ENCODE assay signal across 8 cellular contexts in genomic region chr14:34931206-34931605, GRCh38. TPM values are rescaled to one million over a fixed set of nuclear protein-coding genes. Genes with fewer than 3 reads are reported as not detected.
DNase-seq lines count a peak whose midpoint lies in the region; ATAC-seq and TF ChIP-seq lines count a peak whose summit lies in the region.

No MANE protein-coding gene starts in this region.

- no peak overlapping the region for H3K4me3 Mint-ChIP-seq in GM23338
- peak overlapping the region; percentile 64 for H3K4me3 Mint-ChIP-seq in activated CD4-positive, alpha-beta memory T cell treated with anti-CD3 and anti-CD28 coated beads for 36 hours

- CTCF ChIA-PET in GM10248 (lab: Yijun Ruan, JAX) = interaction anchor here (1.1 kb wide), 1 partner anchor 209 kb away, joined by 3 read pairs; no protein-coding TSS in a partner anchor
- CTCF ChIA-PET in activated CD4-positive, alpha-beta memory T cell treated with anti-CD3 and anti-CD28 coated beads for 36 hours (lab: Charles Lee) = no interaction called here

- H3K27me3 Mint-ChIP-seq in GM23338 (ENCODE audit: insufficient read depth, low read depth, poor library complexity) = peaks cover 3% of the 10 kb centered on the region
- no peaks in the 10 kb centered on the region for H3K27me3 Mint-ChIP-seq in activated CD4-positive, alpha-beta memory T cell treated with anti-CD3 and anti-CD28 coated beads for 36 hours

- H3K4me1 Mint-ChIP-seq in GM23338 = no peaks in the 10 kb centered on the region
- H3K4me1 Mint-ChIP-seq in activated CD4-positive, alpha-beta memory T cell treated with anti-CD3 and anti-CD28 coated beads for 36 hours (ENCODE audit: low read depth) = peaks cover 46% of the 10 kb centered on the region

- H4K20me1 ChIP-seq in GM23338 (replicated peaks; ENCODE audit: insufficient read depth) = no peaks in the 10 kb centered on the region

- TF ChIP-seq CTCF in GM10248 (IDR thresholded peaks at IDR 0.05; ENCODE audit: control extremely low read depth, extremely low read depth, low read depth, missing control alignments) (no peak), GM23338 (conservative IDR thresholded peaks at IDR 0.05; ENCODE audit: low read depth in 2 of 2) (no peak), mucosa of descending colon (IDR thresholded peaks at IDR 0.05) (no peak)

- no peak overlapping the region for H3K27ac ChIP-seq in GM23338 (ENCODE audit: low read depth)

- H3K9me3 Mint-ChIP-seq in GM23338 = no peaks in the 10 kb centered on the region
- no peaks in the 10 kb centered on the region for H3K9me3 Mint-ChIP-seq in activated CD4-positive, alpha-beta memory T cell treated with anti-CD3 and anti-CD28 coated beads for 36 hours

- no peak overlapping the region for H2AFZ ChIP-seq in GM23338

- no peaks in the 10 kb centered on the region for H3K36me3 ChIP-seq in GM23338 (ENCODE audit: insufficient read depth)
- no peaks in the 10 kb centered on the region for H3K36me3 ChIP-seq in mucosa of descending colon (ENCODE audit: low read depth)

- no peak overlapping the region for H3K27ac Mint-ChIP-seq in GM23338
- peak overlapping the region; percentile 92 for H3K27ac Mint-ChIP-seq in activated CD4-positive, alpha-beta memory T cell treated with anti-CD3 and anti-CD28 coated beads for 36 hours

- intact Hi-C loops in activated CD4-positive, alpha-beta memory T cell treated with anti-CD3 and anti-CD28 coated beads for 36 hours (cut with micrococcal nuclease) = loop anchor here (1.0 to 5.0 kb wide), 8 partner anchors 36 to 486 kb away; partner anchors contain the start of genes FAM177A1, PRORP and SRP54
- intact Hi-C loops in mucosa of descending colon (cut with DNase I, micrococcal nuclease) = no loop called here

- H3K4me1 ChIP-seq in GM23338 (ENCODE audit: insufficient read depth) (no peaks in the 10 kb centered on the region), mucosa of descending colon (ENCODE audit: low read depth) (peaks cover 9% of the 10 kb centered on the region)

- H3K79me2 ChIP-seq in GM23338 (replicated peaks; ENCODE audit: insufficient read depth) = no peaks in the 10 kb centered on the region

- H3K36me3 Mint-ChIP-seq in GM23338 (ENCODE audit: low read depth) = no peaks in the 10 kb centered on the region
- H3K36me3 Mint-ChIP-seq in activated CD4-positive, alpha-beta memory T cell treated with anti-CD3 and anti-CD28 coated beads for 36 hours = peaks cover 2% of the 10 kb centered on the region

- H3F3A ChIP-seq in GM23338 (replicated peaks; ENCODE audit: low read depth) = no peaks in the 10 kb centered on the region

- no peaks in the 10 kb centered on the region for H3K9me2 ChIP-seq in GM23338 (ENCODE audit: insufficient read depth)

- DNase-seq in GM10248 (ENCODE audit: extremely low spot score) = peak; percentile 17
- DNase-seq in GM23338 (ENCODE audit: low spot score) = peak; percentile 8
- peak; percentile 50 for DNase-seq in activated CD4-positive, alpha-beta memory T cell treated with anti-CD3 and anti-CD28 coated beads for 36 hours
- DNase-seq in mucosa of descending colon = peak in 1 of 3 donors; percentile 63
- no peak for DNase-seq in NOMO-1 treated with DMSO at 0.1 percent for 48 hours (lab: John Stamatoyannopoulos, UW; ENCODE audit: unreplicated experiment)
- no peak for DNase-seq in NCI-H187 (lab: John Stamatoyannopoulos, UW)
- no peak for DNase-seq in SIG-M5 (lab: John Stamatoyannopoulos, UW)
- DNase-seq in COLO829 (ENCODE audit: low spot score) = no peak

- no peaks in the 10 kb centered on the region for H3K9me3 ChIP-seq in mucosa of descending colon

- no peak overlapping the region for H3K4me3 ChIP-seq in GM23338
- H3K4me3 ChIP-seq in mucosa of descending colon = no peak overlapping the region

- POLR2A ChIA-PET in GM10248 (lab: Yijun Ruan, JAX) = no interaction called here
- POLR2A ChIA-PET in activated CD4-positive, alpha-beta memory T cell treated with anti-CD3 and anti-CD28 coated beads for 36 hours (lab: Charles Lee) = interaction anchor here (1.4 to 1.6 kb wide), 2 partner anchors 51 to 57 kb away, joined by 5 to 11 read pairs; partner anchors contain the start of gene SRP54

- no peak overlapping the region for H3K4me2 ChIP-seq in GM23338

- no peaks in the 10 kb centered on the region for H3K27me3 ChIP-seq in GM23338 (ENCODE audit: insufficient read depth)

- ATAC-seq in GM23338 (no peak), mucosa of descending colon (peak; percentile 98)

TF ChIP-seq in GM23338, 12 proteins besides CTCF, POLR2A, EP300 and RAD21 (continues in another document):
- TF ChIP-seq EZH2phosphoT487 (IDR thresholded peaks at IDR 0.05; ENCODE audit: unreplicated experiment) = no peak
- no peak for TF ChIP-seq REST (IDR thresholded peaks at IDR 0.05; ENCODE audit: unreplicated experiment)
- TF ChIP-seq, protein P1, sequence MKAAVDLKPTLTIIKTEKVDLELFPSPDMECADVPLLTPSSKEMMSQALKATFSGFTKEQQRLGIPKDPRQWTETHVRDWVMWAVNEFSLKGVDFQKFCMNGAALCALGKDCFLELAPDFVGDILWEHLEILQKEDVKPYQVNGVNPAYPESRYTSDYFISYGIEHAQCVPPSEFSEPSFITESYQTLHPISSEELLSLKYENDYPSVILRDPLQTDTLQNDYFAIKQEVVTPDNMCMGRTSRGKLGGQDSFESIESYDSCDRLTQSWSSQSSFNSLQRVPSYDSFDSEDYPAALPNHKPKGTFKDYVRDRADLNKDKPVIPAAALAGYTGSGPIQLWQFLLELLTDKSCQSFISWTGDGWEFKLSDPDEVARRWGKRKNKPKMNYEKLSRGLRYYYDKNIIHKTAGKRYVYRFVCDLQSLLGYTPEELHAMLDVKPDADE (IDR thresholded peaks at IDR 0.05) = no peak
- no peak for TF ChIP-seq STAT1 (IDR thresholded peaks at IDR 0.05; ENCODE audit: unreplicated experiment)
- TF ChIP-seq JUNB (IDR thresholded peaks at IDR 0.05; ENCODE audit: unreplicated experiment) = no peak
- no peak for TF ChIP-seq ZNF114 (CRISPR knock-in tag; IDR thresholded peaks at IDR 0.05)
- TF ChIP-seq EZH2 (IDR thresholded peaks at IDR 0.05; ENCODE audit: low read depth, unreplicated experiment) = no peak
- TF ChIP-seq CREB1 (CRISPR knock-in tag; IDR thresholded peaks at IDR 0.05; ENCODE audit: low read depth) = no peak
- TF ChIP-seq ZNF331 (CRISPR knock-in tag; IDR thresholded peaks at IDR 0.05; ENCODE audit: low read depth) = no peak
- no peak for TF ChIP-seq POLR2AphosphoS5 (IDR thresholded peaks at IDR 0.05; ENCODE audit: low read depth)

RNA-seq across cellular contexts. Expression of gene SRP54, which starts 51.6 kb away (rescaled TPM):
- total RNA-seq in GM23338 (2014; rRNA removed; shearing (Covaris generic)) = 61.6 and 77.5 TPM in 2 replicates
- polyA plus RNA-seq in GM23338 (2016; fragmentation: Nextera tagmentation; extraction: Ambion mirVana) = 53.4 and 60.4 TPM in 2 replicates
- 10 to 100 TPM; 82.6 to 87.7 TPM for total RNA-seq in activated CD4-positive, alpha-beta memory T cell treated with anti-CD3 and anti-CD28 coated beads for 36 hours
- total RNA-seq in mucosa of descending colon = 10 to 100 TPM; 32.9 to 45.6 (median 40.6) TPM

RNA-seq across cellular contexts. Expression of gene BAZ1A, which starts 56.0 kb away (rescaled TPM):
- total RNA-seq in GM23338 (2014; rRNA removed; shearing (Covaris generic)) = 21.8 and 24.2 TPM in 2 replicates
- 24.1 and 26.8 TPM in 2 replicates for polyA plus RNA-seq in GM23338 (2016; fragmentation: Nextera tagmentation; extraction: Ambion mirVana)
- total RNA-seq in activated CD4-positive, alpha-beta memory T cell treated with anti-CD3 and anti-CD28 coated beads for 36 hours = 10 to 100 TPM; 67.8 to 68.0 TPM
- 10 to 100 TPM; 30.6 to 30.9 (median 30.8) TPM for total RNA-seq in mucosa of descending colon

Comparison
In these comparisons a context has a peak if more than half of its experiments do, and no peak if none do; other contexts are left out.
1. DNase-seq: peak in GM10248 (single experiment), GM23338 (single experiment) and activated CD4-positive, alpha-beta memory T cell treated with anti-CD3 and anti-CD28 coated beads for 36 hours (single experiment); none in NOMO-1 treated with DMSO at 0.1 percent for 48 hours (single experiment), NCI-H187 (0 of 2), SIG-M5 (single experiment) and COLO829 (single experiment).